In genomic region chr15:32790352-32790999, GRCh38 we compare ENCODE assay signal across 1 cellular context.
A peak's percentile ranks its signal among the peaks of the same experiment; 100 is the strongest.
TF ChIP-seq lines count a peak whose summit lies in the region.

No MANE protein-coding gene starts in this region.

TF ChIP-seq in HepG2, 621 proteins besides CTCF, POLR2A, EP300 and RAD21:
- TF ChIP-seq ZBTB10 (CRISPR knock-in tag; IDR thresholded peaks at IDR 0.05; ENCODE audit: borderline replicate concordance) (no peak), RARA (CRISPR knock-in tag; IDR thresholded peaks at IDR 0.05) (0 out of 2 replicates have a peak, but pooled peaks have one; percentile 18), NR2F6 (IDR thresholded peaks at IDR 0.05) (no peak), NR2F6 (CRISPR knock-in tag; IDR thresholded peaks at IDR 0.05) (0 out of 2 replicates have a peak, but pooled peaks have one; percentile 8)
